Comparison of ENCODE assay signal across 1 cellular context in the genomic region with DNA sequence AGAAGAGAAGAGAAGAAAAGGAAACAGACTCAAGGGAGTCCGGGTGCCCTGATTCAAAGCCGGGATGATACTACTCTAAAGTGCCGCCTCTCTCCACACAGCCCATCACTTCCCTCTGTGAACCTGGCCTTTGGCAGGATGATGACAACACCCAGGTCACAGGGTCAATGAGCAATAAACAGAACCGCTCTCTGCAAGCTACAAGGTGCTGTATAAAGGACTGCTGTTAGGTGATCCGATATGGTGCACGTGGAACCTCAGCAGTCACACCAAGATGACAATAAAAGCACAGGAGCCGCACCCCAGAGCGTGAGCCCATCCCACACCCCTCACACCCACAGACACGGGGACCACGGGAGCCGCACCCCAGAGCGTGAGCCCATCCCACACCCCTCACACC.
TF ChIP-seq lines count a peak whose summit lies in the region.

No MANE protein-coding gene starts in this region.

TF ChIP-seq in WTC11, 78 proteins besides CTCF, POLR2A, EP300 and RAD21 (continued from another document):
- no peak for TF ChIP-seq EMX1 (CRISPR knock-in tag; IDR thresholded peaks at IDR 0.05)
